Comparison of ENCODE assay signal across 15 cellular contexts in the genomic region with DNA sequence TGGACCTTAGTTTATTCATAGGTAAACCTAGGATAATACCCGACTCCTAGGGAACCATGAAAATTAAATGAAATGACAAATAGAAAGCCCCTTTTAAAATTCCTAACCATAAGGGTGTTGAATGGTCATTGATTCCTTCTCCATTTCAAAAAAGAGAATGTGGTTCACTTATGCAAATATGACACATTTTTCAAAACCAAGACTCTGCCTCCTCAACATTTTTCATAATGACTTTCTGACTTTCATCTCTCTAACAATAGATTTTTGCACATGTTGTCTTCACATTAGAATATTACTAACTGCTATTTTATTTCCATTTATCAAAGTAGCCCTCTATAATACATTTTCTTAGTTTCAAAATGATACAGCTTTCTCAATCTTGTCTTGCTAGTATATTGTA.
A peak's percentile ranks its signal among the peaks of the same experiment; 100 is the strongest.
DNase-seq lines count a peak whose midpoint lies in the region; ATAC-seq and TF ChIP-seq lines count a peak whose summit lies in the region.
"Had no signal": no experiment of that assay in that cellular context is flagged by ENCODE, and none has a peak within 500 bp of the region (broad histone marks: within the 10 kb centered on the region; RNA-seq: fewer than 3 reads in every experiment).

No MANE protein-coding gene starts in this region.

- peaks cover 9% of the 10 kb centered on the region for H3K9me3 Mint-ChIP-seq in natural killer cell treated with Interleukin-12 subunit alpha and Interleukin-12 subunit beta and Interleukin-15 and Interleukin-18, amount 100 ng/mL, for 72 hours

- H3K36me3 ChIP-seq in mucosa of descending colon (ENCODE audit: low read depth) = no peaks in the 10 kb centered on the region

- TF ChIP-seq CTCF in mucosa of descending colon (IDR thresholded peaks at IDR 0.05) = no peak

- no peak overlapping the region for H3K4me3 ChIP-seq in mucosa of descending colon
- H3K4me3 ChIP-seq: GM23248 had no signal

- H3K4me3 Mint-ChIP-seq in natural killer cell treated with Interleukin-12 subunit alpha and Interleukin-12 subunit beta and Interleukin-15 and Interleukin-18, amount 100 ng/mL, for 72 hours = no peak overlapping the region
- H3K4me3 Mint-ChIP-seq: CD4-positive, alpha-beta memory T cell had no signal

- H3K4me1 Mint-ChIP-seq in natural killer cell treated with Interleukin-12 subunit alpha and Interleukin-12 subunit beta and Interleukin-15 and Interleukin-18, amount 100 ng/mL, for 72 hours (ENCODE audit: low read depth in 2 of 2) = no peaks in the 10 kb centered on the region
- H3K4me1 Mint-ChIP-seq: CD4-positive, alpha-beta memory T cell had no signal

- DNase-seq in mucosa of descending colon = no peak
- no peak for DNase-seq in HT-29 (ENCODE audit: low spot score)
- no peak for DNase-seq in natural killer cell treated with Interleukin-12 subunit alpha and Interleukin-12 subunit beta and Interleukin-15 and Interleukin-18, amount 100 ng/mL, for 72 hours (ENCODE audit: low spot score)
- DNase-seq in NCI-H2107 treated with DMSO at 0.1 percent for 48 hours (lab: John Stamatoyannopoulos, UW; ENCODE audit: unreplicated experiment) = no peak
- DNase-seq: C1 segment of cervical spinal cord; CD4-positive, alpha-beta memory T cell; COR-L47; DMS153; DND-41; GM23248; H7; HCEC 1CT had no signal

- H3K27me3 Mint-ChIP-seq in natural killer cell treated with Interleukin-12 subunit alpha and Interleukin-12 subunit beta and Interleukin-15 and Interleukin-18, amount 100 ng/mL, for 72 hours = peaks cover 13 to 35% of the 10 kb centered on the region in 2 donors

- no peaks in the 10 kb centered on the region for H3K9me3 ChIP-seq in mucosa of descending colon

- no peaks in the 10 kb centered on the region for H3K4me1 ChIP-seq in mucosa of descending colon (ENCODE audit: low read depth)

- intact Hi-C loops in mucosa of descending colon (cut with DNase I, micrococcal nuclease) = no loop called here

- H3K36me3 Mint-ChIP-seq in natural killer cell treated with Interleukin-12 subunit alpha and Interleukin-12 subunit beta and Interleukin-15 and Interleukin-18, amount 100 ng/mL, for 72 hours = no peaks in the 10 kb centered on the region
- H3K36me3 Mint-ChIP-seq: CD4-positive, alpha-beta memory T cell had no signal

- ATAC-seq in GM18870 (IDR thresholded peaks at IDR 0.05; ENCODE audit: unreplicated experiment) (peak; percentile 42), HG02852 (IDR thresholded peaks at IDR 0.05; ENCODE audit: unreplicated experiment) (peak; percentile 48), HG03439 (IDR thresholded peaks at IDR 0.05; ENCODE audit: unreplicated experiment) (peak; percentile 63), mucosa of descending colon (no peak)
- no peak for ATAC-seq in natural killer cell treated with Interleukin-12 subunit alpha and Interleukin-12 subunit beta and Interleukin-15 and Interleukin-18, amount 100 ng/mL, for 72 hours

- H3K27ac Mint-ChIP-seq in natural killer cell treated with Interleukin-12 subunit alpha and Interleukin-12 subunit beta and Interleukin-15 and Interleukin-18, amount 100 ng/mL, for 72 hours = no peak overlapping the region
- H3K27ac Mint-ChIP-seq: CD4-positive, alpha-beta memory T cell had no signal

Comparison
In these comparisons a context has a peak if more than half of its experiments do, and no peak if none do; other contexts are left out.
1. ATAC-seq: peak in GM18870 (single experiment), HG02852 (single experiment) and HG03439 (single experiment); none in mucosa of descending colon (single experiment) and natural killer cell treated with Interleukin-12 subunit alpha and Interleukin-12 subunit beta and Interleukin-15 and Interleukin-18, amount 100 ng/mL, for 72 hours (0 of 2).